ENCODE assay signal across 16 cellular contexts in genomic region chr7:133912916-133913697, GRCh38.
DNase-seq lines count a peak whose midpoint lies in the region; ATAC-seq and TF ChIP-seq lines count a peak whose summit lies in the region.
"Had no signal": no experiment of that assay in that cellular context is flagged by ENCODE, and none has a peak within 500 bp of the region (broad histone marks: within the 10 kb centered on the region; RNA-seq: fewer than 3 reads in every experiment).

No MANE protein-coding gene starts in this region.

- no peaks in the 10 kb centered on the region for H3K79me2 ChIP-seq in mammary epithelial cell (ENCODE audit: insufficient read depth, low read length)

- CTCF ChIA-PET in mammary epithelial cell (lab: Charles Lee; ENCODE audit: low non-redundant PET), result no interaction called here

- no peaks in the 10 kb centered on the region for H3K36me3 ChIP-seq in mammary epithelial cell (ENCODE audit: insufficient read depth, low read length)
- no peaks in the 10 kb centered on the region for H3K36me3 ChIP-seq in kidney epithelial cell (ENCODE audit: control insufficient read depth, insufficient read depth, low read length)
- peaks cover 3% of the 10 kb centered on the region; the same call in 1 of the 2 replicates for H3K36me3 ChIP-seq in BE2C
- peaks cover 0 to 20% of the 10 kb centered on the region in 2 donors for H3K36me3 ChIP-seq in gastroesophageal sphincter

- no peak overlapping the region for H3K4me3 ChIP-seq in mammary epithelial cell (replicated peaks in 1 of 3; ENCODE audit: insufficient read depth in 1 of 3, low read depth in 2 of 3, low read length in 3 of 3)
- H3K4me3 ChIP-seq in kidney epithelial cell (ENCODE audit: low read depth, low read length), result no peak overlapping the region
- H3K4me3 ChIP-seq in BE2C (ENCODE audit: low read depth, low read length), result no peak overlapping the region
- no peak overlapping the region for H3K4me3 ChIP-seq in gastroesophageal sphincter
- H3K4me3 ChIP-seq: lung had no signal

- H2AFZ ChIP-seq in mammary epithelial cell (ENCODE audit: low read depth, low read length), result peak overlapping the region; percentile 3

- H3K27ac ChIP-seq in mammary epithelial cell (ENCODE audit: insufficient read depth, low read depth, low read length) (peak overlapping the region; percentile 56), gastroesophageal sphincter (no peak overlapping the region)

- no peak for ATAC-seq in gastroesophageal sphincter

- H3K4me1 ChIP-seq in mammary epithelial cell (ENCODE audit: insufficient read depth, low read length) (peaks cover 32% of the 10 kb centered on the region), BE2C (no peaks in the 10 kb centered on the region; the same call in 1 of the 2 replicates), gastroesophageal sphincter (no peaks in the 10 kb centered on the region)
- H3K4me1 ChIP-seq: Caco-2 had no signal

- H3K4me2 ChIP-seq in mammary epithelial cell (ENCODE audit: insufficient read depth, low read depth, low read length), result peak overlapping the region; percentile 59

- no peak overlapping the region for H3K9ac ChIP-seq in mammary epithelial cell (ENCODE audit: insufficient read depth, low read length)

- intact Hi-C loops in mammary epithelial cell (cut with micrococcal nuclease), result loop anchor here (1.0 kb wide), 1 partner anchor 60 kb away; no protein-coding TSS in a partner anchor

- dilution Hi-C loops in mammary epithelial cell (cut with HindIII; ENCODE audit: low sequenced_read_pairs), result no loop called here

- WGBS in mammary epithelial cell (ENCODE audit: low coverage, missing lambda C conversion rate), result 0% methylated on average over 2 of the region's 2 CpGs
- WGBS in gastroesophageal sphincter (ENCODE audit: low coverage in 1 of 2), 2 donors, result 75 to 90% methylated on average over 2 of the region's 2 CpGs

- TF ChIP-seq POLR2A in gastroesophageal sphincter (IDR thresholded peaks at IDR 0.05), result no peak

- H4K20me1 ChIP-seq in mammary epithelial cell (ENCODE audit: insufficient read depth, low read length), result no peaks in the 10 kb centered on the region

- peak; percentile 73 for DNase-seq in ELR (ENCODE audit: low read depth)
- DNase-seq in M059J (ENCODE audit: low read depth), result peak; percentile 89
- peak; percentile 95 for DNase-seq in mammary epithelial cell
- DNase-seq in kidney epithelial cell (ENCODE audit: low read depth), result peak; percentile 5
- no peak for DNase-seq in Ammon's horn (ENCODE audit: low spot score)
- DNase-seq in BE2C, result no peak
- no peak for DNase-seq in medulla oblongata (ENCODE audit: extremely low spot score)
- DNase-seq: activated CD4-positive, alpha-beta T cell treated with anti-CD3 and anti-CD28 coated beads, Interleukin-2, amount 50 U/mL, for 4 hours; aorta; Caco-2; NCI-H187; NCI-H526; SHP77 treated with DMSO at 0.1 percent for 48 hours; small intestine had no signal

- in situ Hi-C loops in mammary epithelial cell (cut with MboI; ENCODE audit: low sequenced_read_pairs in 2 of 2), result no loop called here

- TF ChIP-seq CTCF in mammary epithelial cell (conservative IDR thresholded peaks at IDR 0.05 in 1 of 2, IDR thresholded peaks at IDR 0.05 in 1 of 2; ENCODE audit: extremely low read depth in 1 of 2, insufficient read depth in 1 of 2, low read depth in 1 of 2, low read length in 2 of 2) (no peak), kidney epithelial cell (IDR thresholded peaks at IDR 0.05; ENCODE audit: insufficient read depth, low read length, poor library complexity, severe bottlenecking) (no peak), BE2C (IDR thresholded peaks at IDR 0.05; ENCODE audit: low read depth, low read length) (no peak), gastroesophageal sphincter (IDR thresholded peaks at IDR 0.05) (no peak)

- BruUV-seq in mammary epithelial cell (replicated peaks; lab: Mats Ljungman, UMichigan), result TSS peak; percentile 95

- H3K27me3 ChIP-seq in mammary epithelial cell (ENCODE audit: insufficient read depth, low read length) (no peaks in the 10 kb centered on the region), kidney epithelial cell (ENCODE audit: control insufficient read depth, insufficient read depth, low read length) (no peaks in the 10 kb centered on the region), BE2C (no peaks in the 10 kb centered on the region), gastroesophageal sphincter (no peaks in the 10 kb centered on the region)

- TF ChIP-seq EP300 in gastroesophageal sphincter (IDR thresholded peaks at IDR 0.05), result no peak

- H3K9me3 ChIP-seq in mammary epithelial cell (replicated peaks; ENCODE audit: insufficient read depth, low read length), result no peaks in the 10 kb centered on the region
- no peaks in the 10 kb centered on the region for H3K9me3 ChIP-seq in BE2C
- H3K9me3 ChIP-seq in gastroesophageal sphincter, result no peaks in the 10 kb centered on the region
- H3K9me3 ChIP-seq: Caco-2 had no signal

Comparison
In these comparisons a context has a peak if more than half of its experiments do, and no peak if none do; other contexts are left out.
1. DNase-seq: peak in ELR (single experiment), M059J (single experiment), mammary epithelial cell (single experiment) and kidney epithelial cell (single experiment); none in Ammon's horn (single experiment), BE2C (single experiment) and medulla oblongata (single experiment).